11 cellular contexts compared by ENCODE assay signal in the genomic region with DNA sequence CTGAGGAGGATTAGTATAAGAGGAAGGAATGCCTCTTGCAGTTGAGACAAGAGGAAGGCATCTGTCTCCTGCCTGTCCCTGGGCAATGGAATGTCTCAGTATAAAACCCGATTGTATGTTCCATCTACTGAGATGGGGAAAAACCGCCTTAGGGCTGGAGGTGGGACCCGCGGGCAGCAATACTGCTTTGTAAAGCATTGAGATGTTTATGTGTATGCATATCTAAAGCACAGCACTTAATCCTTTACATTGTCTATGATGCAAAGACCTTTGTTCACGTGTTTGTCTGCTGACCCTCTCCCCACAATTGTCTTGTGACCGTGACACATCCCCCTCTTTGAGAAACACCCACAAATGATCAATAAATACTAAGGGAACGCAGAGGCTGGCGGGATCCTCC. TPM values are rescaled to one million over a fixed set of nuclear protein-coding genes. Genes with fewer than 3 reads are reported as not detected.
A peak's percentile ranks its signal among the peaks of the same experiment; 100 is the strongest.
DNase-seq lines count a peak whose midpoint lies in the region; ATAC-seq, FAIRE-seq and TF ChIP-seq lines count a peak whose summit lies in the region.
"Not testable (repeated sequence)": the region's sequence is repeated elsewhere in the genome, so short reads cannot be mapped to it uniquely, and the experiment has no call there.
"Had no signal": no experiment of that assay in that cellular context is flagged by ENCODE, and none has a peak within 500 bp of the region (broad histone marks: within the 10 kb centered on the region; RNA-seq: fewer than 3 reads in every experiment).

No MANE protein-coding gene starts in this region.

- peak overlapping the region; percentile 80 for H3K9ac ChIP-seq in HUES64 (ENCODE audit: low read depth, low read length)
- not testable (repeated sequence) for H3K9ac ChIP-seq in H1 (replicated peaks in 1 of 4; ENCODE audit: extremely low read depth in 1 of 4, low read depth in 3 of 4, low read length in 3 of 4)
- peak overlapping the region; percentile 66 for H3K9ac ChIP-seq in iPS-18a (ENCODE audit: low read length)

- H3K4me3 Mint-ChIP-seq in GM23338 (peak overlapping the region; percentile 93), nephron (peak overlapping the region; percentile 66 to 82 (median 78)), type B pancreatic cell (peak overlapping the region; percentile 81)
- peak overlapping the region; percentile 57 for H3K4me3 Mint-ChIP-seq in activated T-cell treated with anti-CD3 and anti-CD28 coated beads, Interleukin-2, amount 50 U/mL, for 4 hours
- peak overlapping the region; percentile 71 for H3K4me3 Mint-ChIP-seq in activated naive CD8-positive, alpha-beta T cell

- POLR2A ChIA-PET in H1 (lab: Charles Lee; ENCODE audit: partially characterized antibody): interaction anchor here (0.9 to 27.7 kb wide), 17 partner anchors 8 to 95 kb away, joined by 3 to 719 read pairs (median 6); partner anchors contain the start of genes ANKRD65, AURKAIP1, CCNL2 and VWA1

- not testable (repeated sequence) for H3K27me3 ChIP-seq in GM23338 (ENCODE audit: insufficient read depth); HUES64 (ENCODE audit: insufficient read depth, low read length); H1 (replicated peaks in 1 of 4; ENCODE audit: control insufficient read depth in 3 of 4, extremely low read depth in 1 of 4, insufficient read depth in 3 of 4, low read length in 3 of 4); iPS-18a (ENCODE audit: control insufficient read depth, insufficient read depth, low read length)

- H2BK15ac ChIP-seq in H1 (ENCODE audit: low read length): not testable (repeated sequence)

- H3K4me3 ChIP-seq in GM23338 (peak overlapping the region; percentile 29), HUES64 (ENCODE audit: low read length) (peak overlapping the region; percentile 27; the same call in 1 of the 2 replicates), H1 (ENCODE audit: extremely low read depth in 1 of 4, insufficient read depth in 2 of 4, low read depth in 3 of 4, low read length in 4 of 4) (peak overlapping the region in 1 of 4 experiments; percentile 46; a peak in 2 of 8 replicates), iPS-18a (ENCODE audit: low read length) (peak overlapping the region; percentile 17)

- peaks cover 33% of the 10 kb centered on the region for H3K4me1 Mint-ChIP-seq in GM23338
- peaks cover 28% of the 10 kb centered on the region for H3K4me1 Mint-ChIP-seq in activated T-cell treated with anti-CD3 and anti-CD28 coated beads, Interleukin-2, amount 50 U/mL, for 4 hours (ENCODE audit: low read depth)
- peaks cover 26% of the 10 kb centered on the region for H3K4me1 Mint-ChIP-seq in activated naive CD8-positive, alpha-beta T cell (ENCODE audit: low read depth)
- peaks cover 14% of the 10 kb centered on the region for H3K4me1 Mint-ChIP-seq in nephron
- H3K4me1 Mint-ChIP-seq in type B pancreatic cell (ENCODE audit: unreplicated experiment): not testable (repeated sequence)

- H3K27ac Mint-ChIP-seq in GM23338 (peak overlapping the region; percentile 98), type B pancreatic cell (peak overlapping the region; percentile 70)
- peak overlapping the region; percentile 74 for H3K27ac Mint-ChIP-seq in activated naive CD8-positive, alpha-beta T cell
- not testable (repeated sequence) for H3K27ac Mint-ChIP-seq in nephron

- not testable (repeated sequence) for H2BK20ac ChIP-seq in H1 (ENCODE audit: low read length)

- not testable (repeated sequence) for TF ChIP-seq CTCF in GM23338 (conservative IDR thresholded peaks at IDR 0.05; ENCODE audit: low read depth in 2 of 2); H1 (IDR thresholded peaks at IDR 0.05; ENCODE audit: control extremely low read depth in 1 of 3, insufficient read depth in 1 of 3, low read depth in 1 of 3, low read length in 3 of 3); nephron (IDR thresholded peaks at IDR 0.05; ENCODE audit: unreplicated experiment in 3 of 3); type B pancreatic cell (conservative IDR thresholded peaks at IDR 0.05)

- not testable (repeated sequence) for H3K23ac ChIP-seq in H1 (ENCODE audit: insufficient read length)

- H3K27ac ChIP-seq in GM23338 (ENCODE audit: low read depth) (peak overlapping the region; percentile 100), HUES64 (ENCODE audit: low read depth, low read length) (peak overlapping the region; percentile 98), H1 (ENCODE audit: low read depth, low read length) (peak overlapping the region; percentile 85; the same call in 1 of the 2 replicates), iPS-18a (ENCODE audit: low read length) (peak overlapping the region; percentile 90)

- TF ChIP-seq EP300 in H1 (IDR thresholded peaks at IDR 0.05; ENCODE audit: borderline replicate concordance in 1 of 2, low read depth in 2 of 2, low read length in 2 of 2): not testable (repeated sequence)

- not testable (repeated sequence) for TF ChIP-seq RAD21 in H1 (IDR thresholded peaks at IDR 0.05 in 1 of 2, conservative IDR thresholded peaks at IDR 0.05 in 1 of 2; ENCODE audit: low read depth in 2 of 2, low read length in 2 of 2)

- H2BK12ac ChIP-seq in H1 (ENCODE audit: low read depth, low read length): peak overlapping the region; percentile 50; the same call in 1 of the 2 replicates

- H4K8ac ChIP-seq in H1 (ENCODE audit: extremely low read depth, insufficient read depth, low read length): not testable (repeated sequence)

- H3K27me3 Mint-ChIP-seq in GM23338 (ENCODE audit: insufficient read depth, low read depth, poor library complexity): peaks cover 18% of the 10 kb centered on the region
- not testable (repeated sequence) for H3K27me3 Mint-ChIP-seq in activated T-cell treated with anti-CD3 and anti-CD28 coated beads, Interleukin-2, amount 50 U/mL, for 4 hours (ENCODE audit: low read depth); activated naive CD8-positive, alpha-beta T cell; nephron (ENCODE audit: low read depth); type B pancreatic cell

- H3K36me3 Mint-ChIP-seq in GM23338 (ENCODE audit: low read depth): peaks cover 47% of the 10 kb centered on the region
- peaks cover 12% of the 10 kb centered on the region for H3K36me3 Mint-ChIP-seq in activated T-cell treated with anti-CD3 and anti-CD28 coated beads, Interleukin-2, amount 50 U/mL, for 4 hours (ENCODE audit: insufficient read depth)
- not testable (repeated sequence) for H3K36me3 Mint-ChIP-seq in activated naive CD8-positive, alpha-beta T cell; type B pancreatic cell
- H3K36me3 Mint-ChIP-seq in nephron (ENCODE audit: low read depth): peaks cover 18% of the 10 kb centered on the region

- H3K4me1 ChIP-seq in GM23338 (ENCODE audit: insufficient read depth): peaks cover 39% of the 10 kb centered on the region
- peaks cover 22% of the 10 kb centered on the region for H3K4me1 ChIP-seq in HUES64 (ENCODE audit: insufficient read depth, low read length)
- H3K4me1 ChIP-seq in H1 (replicated peaks in 1 of 4; ENCODE audit: control insufficient read depth in 3 of 4, insufficient read depth in 4 of 4, low read length in 3 of 4): peaks cover 8 to 18% (median 14%) of the 10 kb centered on the region in 4 experiments
- peaks cover 20% of the 10 kb centered on the region for H3K4me1 ChIP-seq in iPS-18a (ENCODE audit: control insufficient read depth, low read depth, low read length)

- DNase-seq in GM23338 (ENCODE audit: low spot score); activated T-cell treated with anti-CD3 and anti-CD28 coated beads, Interleukin-2, amount 50 U/mL, for 4 hours; H1 (ENCODE audit: low read depth in 1 of 2, low spot score in 2 of 2); type B pancreatic cell (ENCODE audit: extremely low spot score, unreplicated experiment): not testable (repeated sequence)

- CTCF ChIA-PET in H1 (lab: Charles Lee; ENCODE audit: partially characterized antibody): interaction anchor here (1.1 to 1.7 kb wide), 3 partner anchors 8 to 10 kb away, joined by 5 to 9 read pairs (median 5); no protein-coding TSS in a partner anchor

- H2AFZ ChIP-seq in GM23338; H1 (ENCODE audit: low read length): not testable (repeated sequence)

- peak overlapping the region; percentile 63 for H3K4me2 ChIP-seq in GM23338
- H3K4me2 ChIP-seq in H1 (ENCODE audit: insufficient read depth in 1 of 2, low read depth in 2 of 2, low read length in 2 of 2): peak overlapping the region; percentile 60 to 86; a peak in 3 of 4 replicates

- 13% methylated on average over 6 of the region's 8 CpGs for WGBS in HUES64
- WGBS in H1 (ENCODE audit: extremely low coverage in 1 of 2, insufficient coverage in 1 of 2, insufficient read length in 1 of 2, insufficient replicate concordance in 2 of 2, low coverage in 1 of 2, low lambda C conversion rate in 2 of 2, missing lambda C conversion rate in 1 of 2), 2 experiments: 8% methylated on average over 8 of the region's 8 CpGs; no CpG with 5 or more reads in 1 of the 2 experiments

- not testable (repeated sequence) for H4K20me1 ChIP-seq in GM23338 (replicated peaks; ENCODE audit: insufficient read depth); H1 (replicated peaks in 1 of 2; ENCODE audit: control insufficient read depth in 1 of 2, insufficient read depth in 2 of 2, low read length in 2 of 2)

- not testable (repeated sequence) for H4K91ac ChIP-seq in H1 (replicated peaks; ENCODE audit: insufficient read length, low read length)

- not testable (repeated sequence) for H3K9me3 ChIP-seq in HUES64 (ENCODE audit: insufficient read depth, low read depth, low read length); H1 (ENCODE audit: insufficient read depth in 2 of 2, low read depth in 1 of 2, low read length in 1 of 2); iPS-18a (ENCODE audit: control insufficient read depth, low read depth, low read length)

- H2BK120ac ChIP-seq in H1 (replicated peaks; ENCODE audit: low read depth, low read length): not testable (repeated sequence)

- not testable (repeated sequence) for H2AK5ac ChIP-seq in H1 (ENCODE audit: low read depth, low read length)

- not testable (repeated sequence) for ATAC-seq in GM23338; activated T-cell treated with anti-CD3 and anti-CD28 coated beads, Interleukin-2, amount 50 U/mL, for 4 hours

- not testable (repeated sequence) for H3K36me3 ChIP-seq in GM23338 (ENCODE audit: insufficient read depth); iPS-18a (ENCODE audit: control insufficient read depth, low read depth, low read length)
- H3K36me3 ChIP-seq in HUES64 (ENCODE audit: insufficient read depth, low read length) (peaks cover 17% of the 10 kb centered on the region), H1 (ENCODE audit: control insufficient read depth in 2 of 4, insufficient read depth in 4 of 4, low read length in 3 of 4) (peaks cover 4 to 28% (median 6%) of the 10 kb centered on the region in 4 experiments; a peak in 7 of 8 replicates)

- H3K23me2 ChIP-seq in H1 (ENCODE audit: low read depth, low read length): not testable (repeated sequence)

- peaks cover 34% of the 10 kb centered on the region for H3F3A ChIP-seq in GM23338 (replicated peaks; ENCODE audit: low read depth)

- not testable (repeated sequence) for H3K14ac ChIP-seq in H1 (ENCODE audit: insufficient read length)

- H3K9me3 Mint-ChIP-seq in GM23338: peaks cover 14% of the 10 kb centered on the region
- H3K9me3 Mint-ChIP-seq in activated T-cell treated with anti-CD3 and anti-CD28 coated beads, Interleukin-2, amount 50 U/mL, for 4 hours; activated naive CD8-positive, alpha-beta T cell (ENCODE audit: low read depth); nephron; type B pancreatic cell: not testable (repeated sequence)

- not testable (repeated sequence) for H3K56ac ChIP-seq in H1 (replicated peaks; ENCODE audit: insufficient read length, low read depth, low read length)

- H3K4ac ChIP-seq in H1 (replicated peaks; ENCODE audit: insufficient read length, low read depth, low read length): not testable (repeated sequence)

- not testable (repeated sequence) for H4K5ac ChIP-seq in H1 (ENCODE audit: insufficient read length, low read depth, low read length)

- H3K79me2 ChIP-seq in GM23338 (replicated peaks; ENCODE audit: insufficient read depth) (peaks cover 42% of the 10 kb centered on the region), H1 (ENCODE audit: control insufficient read depth in 1 of 2, insufficient read depth in 2 of 2, low read length in 2 of 2) (peaks cover 14 to 35% of the 10 kb centered on the region in 2 experiments)

- not testable (repeated sequence) for H3K18ac ChIP-seq in H1 (ENCODE audit: extremely low read depth, low read length)

- TF ChIP-seq POLR2A in H1 (IDR thresholded peaks at IDR 0.05; ENCODE audit: control extremely low read depth in 1 of 2, low read depth in 2 of 2, low read length in 2 of 2): peak in 1 of 2 experiments; percentile 46; a peak in 2 of 3 replicates

- H2BK5ac ChIP-seq in H1 (ENCODE audit: low read depth, low read length): peak overlapping the region; percentile 81; the same call in 1 of the 2 replicates

- FAIRE-seq in H1 (lab: Jason Lieb, UNC): not testable (repeated sequence)

- H3K79me1 ChIP-seq in H1 (ENCODE audit: low read depth, low read length): not testable (repeated sequence)

- H3K9me2 ChIP-seq in GM23338 (ENCODE audit: insufficient read depth): not testable (repeated sequence)

RNA-seq across cellular contexts. Expression of gene MRPL20, which starts 3.1 kb away (rescaled TPM):
- total RNA-seq in GM23338 (2014; rRNA removed; shearing (Covaris generic)): 158 and 173 TPM in 2 replicates
- 319 and 344 TPM in 2 replicates for polyA plus RNA-seq in GM23338 (2016; fragmentation: Nextera tagmentation; extraction: Ambion mirVana)
- polyA plus RNA-seq in HUES64 (2013, experiment 1 of 2): 147 TPM
- polyA plus RNA-seq in HUES64 (2013, experiment 2 of 2): 128 TPM
- 100 to 1,000 TPM; 254 to 300 (median 271) TPM for total RNA-seq in activated T-cell treated with anti-CD3 and anti-CD28 coated beads, Interleukin-2, amount 50 U/mL, for 4 hours
- 126 and 130 TPM in 2 replicates for total RNA-seq in H1 (2021; fragmentation: NEBNext Ultra II Directional; extraction: Animal tissue kit (Norgen Biotek cat#: 25700))
- polyA plus RNA-seq in H1 (2011; rRNA removed): 138 and 151 TPM in 2 replicates
- polyA plus RNA-seq in H1 (2011; cell fraction: cytosol; rRNA removed): 155 TPM
- 119 TPM for polyA plus RNA-seq in H1 (2011; cell fraction: nucleus; rRNA removed)
- 199 to 245 TPM (median 224 TPM) in 4 replicates for polyA plus RNA-seq in H1 (2012, experiment 1 of 2)
- polyA plus RNA-seq in H1 (2012, experiment 2 of 2): 282 TPM
- polyA plus RNA-seq in H1 (2013, experiment 1 of 2): 197 TPM
- polyA plus RNA-seq in H1 (2013, experiment 2 of 2): 188 TPM
- 67.9 and 70.9 TPM in 2 replicates for polyA minus RNA-seq in H1 (2011; rRNA and poly(A)+ RNA removed)
- 82.3 TPM for polyA minus RNA-seq in H1 (2011; cell fraction: cytosol; rRNA and poly(A)+ RNA removed)
- 51.4 TPM for polyA minus RNA-seq in H1 (2011; cell fraction: nucleus; rRNA and poly(A)+ RNA removed)
- 98.9 and 108 TPM in 2 replicates for total RNA-seq in type B pancreatic cell (ENCODE audit: low replicate concordance)

RNA-seq across cellular contexts. Expression of gene ANKRD65, which starts 10.8 kb away (rescaled TPM):
- total RNA-seq in GM23338 (2014; rRNA removed; shearing (Covaris generic)): 1.7 and 1.8 TPM in 2 replicates
- 1.6 and 2.6 TPM in 2 replicates for polyA plus RNA-seq in GM23338 (2016; fragmentation: Nextera tagmentation; extraction: Ambion mirVana)
- polyA plus RNA-seq in HUES64 (2013, experiment 1 of 2): 0.95 TPM
- polyA plus RNA-seq in HUES64 (2013, experiment 2 of 2): 1.2 TPM
- under 1 TPM in 1 of 3 donors, not detected in 2; 0.15 TPM for total RNA-seq in activated T-cell treated with anti-CD3 and anti-CD28 coated beads, Interleukin-2, amount 50 U/mL, for 4 hours
- total RNA-seq in H1 (2021; fragmentation: NEBNext Ultra II Directional; extraction: Animal tissue kit (Norgen Biotek cat#: 25700)): 1.8 and 2.2 TPM in 2 replicates
- polyA plus RNA-seq in H1 (2011; rRNA removed): 1.7 and 2.0 TPM in 2 replicates
- polyA plus RNA-seq in H1 (2011; cell fraction: cytosol; rRNA removed): 3.2 TPM
- 6.6 TPM for polyA plus RNA-seq in H1 (2011; cell fraction: nucleus; rRNA removed)
- 2.6 to 3.5 TPM (median 3.3 TPM) in 4 replicates for polyA plus RNA-seq in H1 (2012, experiment 1 of 2)
- 3.2 TPM for polyA plus RNA-seq in H1 (2012, experiment 2 of 2)
- 1.2 TPM for polyA plus RNA-seq in H1 (2013, experiment 1 of 2)
- 1.3 TPM for polyA plus RNA-seq in H1 (2013, experiment 2 of 2)
- 0.73 and 0.80 TPM in 2 replicates for polyA minus RNA-seq in H1 (2011; rRNA and poly(A)+ RNA removed)
- polyA minus RNA-seq in H1 (2011; cell fraction: cytosol; rRNA and poly(A)+ RNA removed): 1.7 TPM
- 2.2 TPM for polyA minus RNA-seq in H1 (2011; cell fraction: nucleus; rRNA and poly(A)+ RNA removed)
- total RNA-seq in type B pancreatic cell (ENCODE audit: low replicate concordance): 7.6 and 11.1 TPM in 2 replicates
- total RNA-seq: A172, HT1080, IMR-90 had no signal

RNA-seq across cellular contexts. Expression of gene CCNL2, which starts 11.1 kb away (rescaled TPM):
- 146 and 147 TPM in 2 replicates for total RNA-seq in GM23338 (2014; rRNA removed; shearing (Covaris generic))
- polyA plus RNA-seq in GM23338 (2016; fragmentation: Nextera tagmentation; extraction: Ambion mirVana): 99.4 and 115 TPM in 2 replicates
- 90.6 TPM for polyA plus RNA-seq in HUES64 (2013, experiment 1 of 2)
- polyA plus RNA-seq in HUES64 (2013, experiment 2 of 2): 82.9 TPM
- 100 to 1,000 TPM; 112 to 127 (median 118) TPM for total RNA-seq in activated T-cell treated with anti-CD3 and anti-CD28 coated beads, Interleukin-2, amount 50 U/mL, for 4 hours
- total RNA-seq in H1 (2021; fragmentation: NEBNext Ultra II Directional; extraction: Animal tissue kit (Norgen Biotek cat#: 25700)): 120 TPM in 2 replicates
- 79.8 and 121 TPM in 2 replicates for polyA plus RNA-seq in H1 (2011; rRNA removed)
- polyA plus RNA-seq in H1 (2011; cell fraction: cytosol; rRNA removed): 153 TPM
- polyA plus RNA-seq in H1 (2011; cell fraction: nucleus; rRNA removed): 606 TPM
- 111 to 127 TPM (median 117 TPM) in 4 replicates for polyA plus RNA-seq in H1 (2012, experiment 1 of 2)
- 46.7 TPM for polyA plus RNA-seq in H1 (2012, experiment 2 of 2)
- 109 TPM for polyA plus RNA-seq in H1 (2013, experiment 1 of 2)
- 91.9 TPM for polyA plus RNA-seq in H1 (2013, experiment 2 of 2)
- 66.3 and 81.1 TPM in 2 replicates for polyA minus RNA-seq in H1 (2011; rRNA and poly(A)+ RNA removed)
- polyA minus RNA-seq in H1 (2011; cell fraction: cytosol; rRNA and poly(A)+ RNA removed): 48.5 TPM
- polyA minus RNA-seq in H1 (2011; cell fraction: nucleus; rRNA and poly(A)+ RNA removed): 142 TPM
- total RNA-seq in type B pancreatic cell (ENCODE audit: low replicate concordance): 194 and 298 TPM in 2 replicates

RNA-seq across cellular contexts. Expression of gene VWA1, which starts 25.3 kb away (rescaled TPM):
- total RNA-seq in GM23338 (2014; rRNA removed; shearing (Covaris generic)): 21.9 and 31.5 TPM in 2 replicates
- polyA plus RNA-seq in GM23338 (2016; fragmentation: Nextera tagmentation; extraction: Ambion mirVana) (7.2 and 7.9 TPM in 2 replicates), H1 (2011; rRNA removed) (16.0 and 19.5 TPM in 2 replicates)
- polyA plus RNA-seq in HUES64 (2013, experiment 1 of 2): 14.6 TPM
- 10.6 TPM for polyA plus RNA-seq in HUES64 (2013, experiment 2 of 2)
- total RNA-seq in activated T-cell treated with anti-CD3 and anti-CD28 coated beads, Interleukin-2, amount 50 U/mL, for 4 hours: under 1 TPM; 0.18 to 0.58 (median 0.19) TPM
- 36.6 and 42.0 TPM in 2 replicates for total RNA-seq in H1 (2021; fragmentation: NEBNext Ultra II Directional; extraction: Animal tissue kit (Norgen Biotek cat#: 25700))
- polyA plus RNA-seq in H1 (2011; cell fraction: cytosol; rRNA removed): 15.8 TPM
- 26.0 TPM for polyA plus RNA-seq in H1 (2011; cell fraction: nucleus; rRNA removed)
- polyA plus RNA-seq in H1 (2012, experiment 1 of 2): 15.3 to 20.4 TPM (median 19.1 TPM) in 4 replicates
- polyA plus RNA-seq in H1 (2012, experiment 2 of 2): 11.3 TPM
- polyA plus RNA-seq in H1 (2013, experiment 1 of 2): 32.5 TPM
- polyA plus RNA-seq in H1 (2013, experiment 2 of 2): 30.8 TPM
- polyA minus RNA-seq in H1 (2011; rRNA and poly(A)+ RNA removed): 3.7 and 6.6 TPM in 2 replicates
- polyA minus RNA-seq in H1 (2011; cell fraction: cytosol; rRNA and poly(A)+ RNA removed): 13.1 TPM
- polyA minus RNA-seq in H1 (2011; cell fraction: nucleus; rRNA and poly(A)+ RNA removed): 13.6 TPM
- total RNA-seq in type B pancreatic cell (ENCODE audit: low replicate concordance): 44.5 and 49.9 TPM in 2 replicates

RNA-seq across cellular contexts. Expression of gene AURKAIP1, which starts 35.2 kb away (rescaled TPM):
- 156 and 167 TPM in 2 replicates for total RNA-seq in GM23338 (2014; rRNA removed; shearing (Covaris generic))
- polyA plus RNA-seq in GM23338 (2016; fragmentation: Nextera tagmentation; extraction: Ambion mirVana) (355 and 369 TPM in 2 replicates), H1 (2011; rRNA removed) (87.8 and 138 TPM in 2 replicates)
- polyA plus RNA-seq in HUES64 (2013, experiment 1 of 2): 124 TPM
- 114 TPM for polyA plus RNA-seq in HUES64 (2013, experiment 2 of 2)
- total RNA-seq in activated T-cell treated with anti-CD3 and anti-CD28 coated beads, Interleukin-2, amount 50 U/mL, for 4 hours: 100 to 1,000 TPM; 218 to 244 (median 220) TPM
- 194 TPM in 2 replicates for total RNA-seq in H1 (2021; fragmentation: NEBNext Ultra II Directional; extraction: Animal tissue kit (Norgen Biotek cat#: 25700))
- polyA plus RNA-seq in H1 (2011; cell fraction: cytosol; rRNA removed): 133 TPM
- 105 TPM for polyA plus RNA-seq in H1 (2011; cell fraction: nucleus; rRNA removed)
- polyA plus RNA-seq in H1 (2012, experiment 1 of 2): 115 to 177 TPM (median 165 TPM) in 4 replicates
- polyA plus RNA-seq in H1 (2012, experiment 2 of 2): 126 TPM
- polyA plus RNA-seq in H1 (2013, experiment 1 of 2): 120 TPM
- polyA plus RNA-seq in H1 (2013, experiment 2 of 2): 113 TPM
- 12.5 and 13.3 TPM in 2 replicates for polyA minus RNA-seq in H1 (2011; rRNA and poly(A)+ RNA removed)
- 44.8 TPM for polyA minus RNA-seq in H1 (2011; cell fraction: cytosol; rRNA and poly(A)+ RNA removed)
- 30.7 TPM for polyA minus RNA-seq in H1 (2011; cell fraction: nucleus; rRNA and poly(A)+ RNA removed)
- 122 and 143 TPM in 2 replicates for total RNA-seq in type B pancreatic cell (ENCODE audit: low replicate concordance)
